Comparison of ENCODE assay signal across 12 cellular contexts in the genomic region with DNA sequence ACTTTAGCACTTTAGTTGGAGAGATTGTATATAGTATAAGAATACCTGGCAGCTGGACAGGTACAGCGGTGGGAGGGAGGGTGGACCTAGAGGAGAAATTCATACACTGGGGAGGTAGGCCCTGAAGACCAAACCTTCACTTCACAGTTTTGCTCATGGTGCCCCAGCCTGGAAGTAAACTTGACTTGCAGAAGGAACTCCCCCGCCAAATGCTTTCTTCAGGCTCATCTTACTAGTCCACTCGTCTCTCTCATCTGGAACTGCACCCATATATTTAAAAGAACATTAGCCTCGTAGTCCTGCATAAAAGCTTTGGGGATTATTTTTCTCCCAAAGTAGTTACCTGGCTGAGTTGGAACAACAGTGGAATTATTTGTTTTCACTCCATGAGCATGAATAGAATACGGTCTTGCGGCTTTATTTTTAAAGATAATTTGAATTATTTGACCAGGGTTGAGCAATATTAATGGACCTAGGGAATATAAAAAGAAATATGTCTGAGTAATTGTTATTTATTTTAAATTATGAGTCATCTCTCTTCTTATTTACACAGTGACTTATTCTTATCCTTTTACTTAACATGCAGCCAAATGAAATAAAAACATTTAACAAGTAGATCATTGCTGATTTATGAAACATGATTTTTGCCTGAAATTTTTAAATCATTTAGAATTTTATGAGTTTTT. TPM values are rescaled to one million over a fixed set of nuclear protein-coding genes. Genes with fewer than 3 reads are reported as not detected.
A peak's percentile ranks its signal among the peaks of the same experiment; 100 is the strongest.
DNase-seq lines count a peak whose midpoint lies in the region; ATAC-seq, FAIRE-seq and TF ChIP-seq lines count a peak whose summit lies in the region.
"Had no signal": no experiment of that assay in that cellular context is flagged by ENCODE, and none has a peak within 500 bp of the region (broad histone marks: within the 10 kb centered on the region; RNA-seq: fewer than 3 reads in every experiment).

No MANE protein-coding gene starts in this region.

- H3K27me3 ChIP-seq in breast epithelium, result no peaks in the 10 kb centered on the region
- H3K27me3 ChIP-seq: ovary had no signal

- no peaks in the 10 kb centered on the region for H3K9me3 Mint-ChIP-seq in MCF 10A (ENCODE audit: unreplicated experiment)
- no peaks in the 10 kb centered on the region for H3K9me3 Mint-ChIP-seq in stimulated activated effector memory CD8-positive, alpha-beta T cell treated with anti-CD3 and anti-CD28 coated beads, Interleukin-12 subunit alpha, Interleukin-12 subunit beta, amount 100 ng/mL, for 72 hours
- H3K9me3 Mint-ChIP-seq in activated CD8-positive, alpha-beta memory T cell treated with anti-CD3 and anti-CD28 coated beads, Interleukin-2, amount 10 ng/mL, durations not matched to agents 7 days and 5 days (ENCODE audit: low read depth), result no peaks in the 10 kb centered on the region

- no peaks in the 10 kb centered on the region for H3K36me3 ChIP-seq in breast epithelium
- H3K36me3 ChIP-seq in kidney (ENCODE audit: control insufficient read depth in 1 of 2, insufficient read depth in 2 of 2, low read length in 2 of 2), result no peaks in the 10 kb centered on the region
- H3K36me3 ChIP-seq: ovary had no signal

- intact Hi-C loops in MCF 10A (cut with micrococcal nuclease), result loop anchor here (5.0 kb wide), 1 partner anchor 65 kb away; no protein-coding TSS in a partner anchor
- intact Hi-C loops in breast epithelium (cut with DNase I; ENCODE audit: low total_unique reads), result no loop called here
- intact Hi-C loops in kidney (cut with DNase I), result no loop called here

- H3K27me3 Mint-ChIP-seq in MCF 10A (ENCODE audit: insufficient read depth, unreplicated experiment), result no peaks in the 10 kb centered on the region
- peaks cover 2% of the 10 kb centered on the region for H3K27me3 Mint-ChIP-seq in activated CD8-positive, alpha-beta memory T cell treated with anti-CD3 and anti-CD28 coated beads, Interleukin-2, amount 10 ng/mL, durations not matched to agents 7 days and 5 days

- H3K4me3 ChIP-seq in breast epithelium (no peak overlapping the region), astrocyte of the spinal cord (ENCODE audit: low read depth, low read length) (no peak overlapping the region), kidney (ENCODE audit: low read length in 2 of 2) (no peak overlapping the region)
- H3K4me3 ChIP-seq: ovary had no signal

- CTCF ChIA-PET in MCF 10A (lab: Yijun Ruan, JAX), result interaction anchor here (1.4 kb wide), 1 partner anchor 126 kb away, joined by 6 read pairs; no protein-coding TSS in a partner anchor
- CTCF ChIA-PET in activated CD8-positive, alpha-beta memory T cell treated with anti-CD3 and anti-CD28 coated beads, Interleukin-2, amount 10 ng/mL, durations not matched to agents 7 days and 5 days (lab: Charles Lee), result interaction anchor here (0.9 kb wide), 1 partner anchor 124 kb away, joined by 3 read pairs; no protein-coding TSS in a partner anchor

- no peak overlapping the region for H3K27ac ChIP-seq in breast epithelium
- no peak overlapping the region for H3K27ac ChIP-seq in kidney (ENCODE audit: low read depth in 2 of 2, low read length in 2 of 2)

- no peak overlapping the region for H3K9ac ChIP-seq in kidney (ENCODE audit: low read length in 2 of 2)

- peak overlapping the region; percentile 85 for H3K27ac Mint-ChIP-seq in MCF 10A (ENCODE audit: low read depth, unreplicated experiment)
- H3K27ac Mint-ChIP-seq in stimulated activated effector memory CD8-positive, alpha-beta T cell treated with anti-CD3 and anti-CD28 coated beads, Interleukin-12 subunit alpha, Interleukin-12 subunit beta, amount 100 ng/mL, for 72 hours, result no peak overlapping the region
- no peak overlapping the region for H3K27ac Mint-ChIP-seq in activated CD8-positive, alpha-beta memory T cell treated with anti-CD3 and anti-CD28 coated beads, Interleukin-2, amount 10 ng/mL, durations not matched to agents 7 days and 5 days

- POLR2A ChIA-PET in MCF 10A (lab: Yijun Ruan, JAX), result interaction anchor here (0.6 to 3.1 kb wide), 10 partner anchors 12 to 117 kb away, joined by 3 to 19 read pairs (median 4); a partner anchor contains a TSS

- TF ChIP-seq POLR2A in breast epithelium (IDR thresholded peaks at IDR 0.05), result no peak

- in situ Hi-C loops in astrocyte of the spinal cord (cut with HindIII; ENCODE audit: low sequenced_read_pairs), result no loop called here

- peak; percentile 72 for DNase-seq in MCF 10A (ENCODE audit: unreplicated experiment)
- DNase-seq in breast epithelium (ENCODE audit: low spot score in 2 of 2), result no peak
- DNase-seq in astrocyte of the spinal cord (ENCODE audit: low read depth, low spot score), result peak; percentile 61
- no peak for DNase-seq in kidney
- DNase-seq in stimulated activated effector memory CD8-positive, alpha-beta T cell treated with anti-CD3 and anti-CD28 coated beads, Interleukin-12 subunit alpha, Interleukin-12 subunit beta, amount 100 ng/mL, for 72 hours (ENCODE audit: low spot score in 2 of 2), result no peak
- DNase-seq in activated CD8-positive, alpha-beta memory T cell treated with anti-CD3 and anti-CD28 coated beads, Interleukin-2, amount 10 ng/mL, durations not matched to agents 7 days and 5 days, result no peak
- no peak for DNase-seq in cerebellar cortex (ENCODE audit: low spot score)
- no peak for DNase-seq in NCI-H1694 (lab: John Stamatoyannopoulos, UW)
- DNase-seq: amygdala, erythroblast, left cardiac atrium, ovary had no signal

- TF ChIP-seq CTCF in MCF 10A (IDR thresholded peaks at IDR 0.05; ENCODE audit: unreplicated experiment) (no peak), breast epithelium (IDR thresholded peaks at IDR 0.05) (no peak), astrocyte of the spinal cord (IDR thresholded peaks at IDR 0.05; ENCODE audit: low read depth, low read length) (no peak), kidney (IDR thresholded peaks at IDR 0.05; ENCODE audit: borderline replicate concordance, extremely low read depth, insufficient read depth) (no peak)

- BruUV-seq in MCF 10A (replicated peaks; lab: Mats Ljungman, UMichigan), result no TSS peak

- peak; percentile 83 for FAIRE-seq in kidney (lab: Jason Lieb, UNC)

- H3K4me1 Mint-ChIP-seq in MCF 10A (ENCODE audit: insufficient read depth, unreplicated experiment), result peaks cover 29% of the 10 kb centered on the region
- H3K4me1 Mint-ChIP-seq in stimulated activated effector memory CD8-positive, alpha-beta T cell treated with anti-CD3 and anti-CD28 coated beads, Interleukin-12 subunit alpha, Interleukin-12 subunit beta, amount 100 ng/mL, for 72 hours, result peaks cover 21% of the 10 kb centered on the region
- H3K4me1 Mint-ChIP-seq in activated CD8-positive, alpha-beta memory T cell treated with anti-CD3 and anti-CD28 coated beads, Interleukin-2, amount 10 ng/mL, durations not matched to agents 7 days and 5 days, result peaks cover 39% of the 10 kb centered on the region

- no peak overlapping the region for H3K4me3 Mint-ChIP-seq in MCF 10A (ENCODE audit: unreplicated experiment)
- no peak overlapping the region for H3K4me3 Mint-ChIP-seq in stimulated activated effector memory CD8-positive, alpha-beta T cell treated with anti-CD3 and anti-CD28 coated beads, Interleukin-12 subunit alpha, Interleukin-12 subunit beta, amount 100 ng/mL, for 72 hours
- H3K4me3 Mint-ChIP-seq in activated CD8-positive, alpha-beta memory T cell treated with anti-CD3 and anti-CD28 coated beads, Interleukin-2, amount 10 ng/mL, durations not matched to agents 7 days and 5 days, result no peak overlapping the region

- H3K4me1 ChIP-seq in breast epithelium, result no peaks in the 10 kb centered on the region
- H3K4me1 ChIP-seq in kidney (ENCODE audit: control insufficient read depth in 1 of 2, insufficient read depth in 1 of 2, low read depth in 1 of 2, low read length in 2 of 2), result peaks cover 0 to 15% of the 10 kb centered on the region in 2 donors

- H3K9me3 ChIP-seq in breast epithelium (no peaks in the 10 kb centered on the region), kidney (ENCODE audit: control insufficient read depth in 1 of 2, low read length in 2 of 2) (no peaks in the 10 kb centered on the region)
- H3K9me3 ChIP-seq: ovary had no signal

- no peaks in the 10 kb centered on the region for H3K36me3 Mint-ChIP-seq in MCF 10A (ENCODE audit: insufficient read depth, unreplicated experiment)
- H3K36me3 Mint-ChIP-seq in stimulated activated effector memory CD8-positive, alpha-beta T cell treated with anti-CD3 and anti-CD28 coated beads, Interleukin-12 subunit alpha, Interleukin-12 subunit beta, amount 100 ng/mL, for 72 hours, result no peaks in the 10 kb centered on the region
- peaks cover 2% of the 10 kb centered on the region for H3K36me3 Mint-ChIP-seq in activated CD8-positive, alpha-beta memory T cell treated with anti-CD3 and anti-CD28 coated beads, Interleukin-2, amount 10 ng/mL, durations not matched to agents 7 days and 5 days

- ATAC-seq in stimulated activated effector memory CD8-positive, alpha-beta T cell treated with anti-CD3 and anti-CD28 coated beads, Interleukin-12 subunit alpha, Interleukin-12 subunit beta, amount 100 ng/mL, for 72 hours, result no peak
- no peak for ATAC-seq in activated CD8-positive, alpha-beta memory T cell treated with anti-CD3 and anti-CD28 coated beads, Interleukin-2, amount 10 ng/mL, durations not matched to agents 7 days and 5 days

RNA-seq across cellular contexts. Expression of a gene that starts 25.5 kb away (rescaled TPM):
- total RNA-seq in MCF 10A (2022) (0.37 TPM in 1 of 2 replicates, not detected in the other), breast epithelium (100 to 1,000 TPM in 1 of 3 donors, 10 to 100 TPM in 2; 25.9 to 225 (median 30.2) TPM), kidney (72.1 TPM)
- polyA plus RNA-seq in kidney (ENCODE audit: insufficient read depth, low read depth, low replicate concordance), result 5.3 TPM
- not detected for total RNA-seq in activated CD8-positive, alpha-beta memory T cell treated with anti-CD3 and anti-CD28 coated beads, Interleukin-2, amount 10 ng/mL, durations not matched to agents 7 days and 5 days

Comparison
In these comparisons a context has a peak if more than half of its experiments do, and no peak if none do; other contexts are left out.
1. DNase-seq: peak in MCF 10A (single experiment) and astrocyte of the spinal cord (single experiment); none in breast epithelium (0 of 2), kidney (single experiment), stimulated activated effector memory CD8-positive, alpha-beta T cell treated with anti-CD3 and anti-CD28 coated beads, Interleukin-12 subunit alpha, Interleukin-12 subunit beta, amount 100 ng/mL, for 72 hours (0 of 2), activated CD8-positive, alpha-beta memory T cell treated with anti-CD3 and anti-CD28 coated beads, Interleukin-2, amount 10 ng/mL, durations not matched to agents 7 days and 5 days (single experiment), cerebellar cortex (single experiment) and NCI-H1694 (single experiment).
2. RNA of a gene that starts 25.5 kb away (total RNA-seq): 72.1 TPM in kidney (single experiment) and 25.9 to 225 TPM in breast epithelium; 0.37 TPM in MCF 10A and not detected in activated CD8-positive, alpha-beta memory T cell treated with anti-CD3 and anti-CD28 coated beads, Interleukin-2, amount 10 ng/mL, durations not matched to agents 7 days and 5 days; every median in the first group is over 10 times any median in the second.